ENCODE assay signal across 8 cellular contexts in genomic region chr9:69760278-69760610, GRCh38. TPM values are rescaled to one million over a fixed set of nuclear protein-coding genes. Genes with fewer than 3 reads are reported as not detected.
DNase-seq lines count a peak whose midpoint lies in the region; ATAC-seq and TF ChIP-seq lines count a peak whose summit lies in the region.

No MANE protein-coding gene starts in this region.

- no peaks in the 10 kb centered on the region for H3K9me3 ChIP-seq in ascending aorta
- H3K9me3 ChIP-seq in tibial artery = no peaks in the 10 kb centered on the region

- peak; percentile 1 for ATAC-seq in HG03159 (IDR thresholded peaks at IDR 0.05; ENCODE audit: unreplicated experiment)

- peak; percentile 53 for DNase-seq in GF-D8 (lab: John Stamatoyannopoulos, UW)
- DNase-seq in ascending aorta (ENCODE audit: low spot score in 2 of 2) = no peak
- DNase-seq in tibial artery = peak in 1 of 2 donors; percentile 21
- no peak for DNase-seq in activated effector memory CD4-positive, alpha-beta T cell treated with Interleukin-2 at 50 U/mL for 16 hours
- no peak for DNase-seq in 8988T
- DNase-seq in NCI-H524 treated with DMSO at 0.1 percent for 48 hours (lab: John Stamatoyannopoulos, UW) = no peak

- peak overlapping the region; percentile 97 to 98 for H3K27ac ChIP-seq in ascending aorta
- H3K27ac ChIP-seq in layer of hippocampus (ENCODE audit: low read depth, low read length) = peak overlapping the region; percentile 93
- peak overlapping the region; percentile 96 to 98 for H3K27ac ChIP-seq in tibial artery

- H3K4me3 ChIP-seq in ascending aorta = peak overlapping the region; percentile 92 to 97
- H3K4me3 ChIP-seq in tibial artery = peak overlapping the region; percentile 87 to 90

- H3K27me3 ChIP-seq in ascending aorta (no peaks in the 10 kb centered on the region), layer of hippocampus (ENCODE audit: control insufficient read depth, insufficient read depth, low read length) (no peaks in the 10 kb centered on the region), tibial artery (no peaks in the 10 kb centered on the region)

- H3K36me3 ChIP-seq in ascending aorta (no peaks in the 10 kb centered on the region), tibial artery (no peaks in the 10 kb centered on the region)

- intact Hi-C loops in ascending aorta (cut with DNase I) (no loop called here), tibial artery (cut with DNase I; ENCODE audit: low total_unique reads) (no loop called here)

- TF ChIP-seq CTCF in ascending aorta (IDR thresholded peaks at IDR 0.05) (no peak), tibial artery (IDR thresholded peaks at IDR 0.05) (no peak)

- peaks cover 2 to 10% of the 10 kb centered on the region in 2 donors for H3K4me1 ChIP-seq in ascending aorta
- peaks cover 0 to 30% (median 14%) of the 10 kb centered on the region in 4 donors for H3K4me1 ChIP-seq in tibial artery

RNA-seq across cellular contexts. Expression of gene PTAR1, which starts 0.4 kb away (rescaled TPM):
- total RNA-seq in ascending aorta = 13.3 TPM
